Comparison of ENCODE assay signal across 8 cellular contexts in genomic region chr17:78140169-78141051, GRCh38. TPM values are rescaled to one million over a fixed set of nuclear protein-coding genes. Genes with fewer than 3 reads are reported as not detected.
A peak's percentile ranks its signal among the peaks of the same experiment; 100 is the strongest.
DNase-seq lines count a peak whose midpoint lies in the region; ATAC-seq and TF ChIP-seq lines count a peak whose summit lies in the region.

No MANE protein-coding gene starts in this region.

- H3K36me3 ChIP-seq in ES-I3 (ENCODE audit: insufficient read depth, low read length) (no peaks in the 10 kb centered on the region), rectal smooth muscle tissue (ENCODE audit: control insufficient read depth, insufficient read depth, low read length) (no peaks in the 10 kb centered on the region)

- peaks cover 66% of the 10 kb centered on the region for H3K4me1 Mint-ChIP-seq in activated T-cell treated with anti-CD3 and anti-CD28 coated beads, Interleukin-2, amount 50 U/mL, for 4 hours (ENCODE audit: low read depth)

- peak; percentile 94 for DNase-seq in RKO (ENCODE audit: low spot score)
- DNase-seq in activated T-cell treated with anti-CD3 and anti-CD28 coated beads, Interleukin-2, amount 50 U/mL, for 4 hours = peak; percentile 90
- DNase-seq in foreskin melanocyte = peak; percentile 82
- DNase-seq in NCI-H510A treated with DMSO at 0.1 percent for 48 hours (lab: John Stamatoyannopoulos, UW) = no peak

- ATAC-seq in GM21786 (IDR thresholded peaks at IDR 0.05; ENCODE audit: unreplicated experiment) = peak; percentile 70
- peak; percentile 91 to 92 for ATAC-seq in activated T-cell treated with anti-CD3 and anti-CD28 coated beads, Interleukin-2, amount 50 U/mL, for 4 hours

- TF ChIP-seq RAD21 in Ishikawa (IDR thresholded peaks at IDR 0.05; ENCODE audit: low read depth) = no peak

- H3K27me3 Mint-ChIP-seq in activated T-cell treated with anti-CD3 and anti-CD28 coated beads, Interleukin-2, amount 50 U/mL, for 4 hours (ENCODE audit: low read depth) = no peaks in the 10 kb centered on the region

- H3K9ac ChIP-seq in ES-I3 (ENCODE audit: low read depth, low read length) = peak overlapping the region; percentile 32; the same call in 1 of the 2 replicates
- H3K9ac ChIP-seq in rectal smooth muscle tissue (ENCODE audit: low read length) = no peak overlapping the region

- H3K27ac ChIP-seq in rectal smooth muscle tissue (ENCODE audit: low read depth, low read length) = no peak overlapping the region

- peaks cover 38% of the 10 kb centered on the region; the same call in 1 of the 2 replicates for H3K4me1 ChIP-seq in ES-I3 (ENCODE audit: insufficient read depth, low read length)
- H3K4me1 ChIP-seq in rectal smooth muscle tissue (ENCODE audit: control insufficient read depth, insufficient read depth, low read length) = no peaks in the 10 kb centered on the region

- H3K36me3 Mint-ChIP-seq in activated T-cell treated with anti-CD3 and anti-CD28 coated beads, Interleukin-2, amount 50 U/mL, for 4 hours (ENCODE audit: insufficient read depth) = peaks cover 10% of the 10 kb centered on the region

- H3K9me3 ChIP-seq in ES-I3 (ENCODE audit: control insufficient read depth, insufficient read depth, low read length) = no peaks in the 10 kb centered on the region

- peak overlapping the region; percentile 41 for H3K4me3 ChIP-seq in rectal smooth muscle tissue (ENCODE audit: low read length)

- no peak for TF ChIP-seq EP300 in Ishikawa (IDR thresholded peaks at IDR 0.05; ENCODE audit: borderline replicate concordance)

- no peak overlapping the region for H3K4me3 Mint-ChIP-seq in activated T-cell treated with anti-CD3 and anti-CD28 coated beads, Interleukin-2, amount 50 U/mL, for 4 hours

- no peaks in the 10 kb centered on the region for H3K27me3 ChIP-seq in rectal smooth muscle tissue (ENCODE audit: control insufficient read depth, insufficient read depth, low read length)

- no peaks in the 10 kb centered on the region for H3K9me3 Mint-ChIP-seq in activated T-cell treated with anti-CD3 and anti-CD28 coated beads, Interleukin-2, amount 50 U/mL, for 4 hours

TF ChIP-seq in Ishikawa, 13 proteins besides CTCF, POLR2A, EP300 and RAD21:
- TF ChIP-seq CREB1 (IDR thresholded peaks at IDR 0.05; ENCODE audit: low read depth) (no peak), ZBTB7A (IDR thresholded peaks at IDR 0.05; ENCODE audit: low read depth) (0 out of 2 replicates have a peak, but pooled peaks have one; percentile 37), FOXM1 (IDR thresholded peaks at IDR 0.05; ENCODE audit: borderline replicate concordance, low read depth) (no peak), EGR1 (IDR thresholded peaks at IDR 0.05) (no peak), NFIC (IDR thresholded peaks at IDR 0.05) (peak; percentile 41; the same call in 1 of the 2 replicates), YY1 (IDR thresholded peaks at IDR 0.05; ENCODE audit: low read depth) (no peak), MAX (IDR thresholded peaks at IDR 0.05) (peak; percentile 29; the same call in 1 of the 2 replicates), USF1 (IDR thresholded peaks at IDR 0.05) (no peak; the same call in 1 of the 2 replicates), CEBPB (IDR thresholded peaks at IDR 0.05) (no peak), REST (IDR thresholded peaks at IDR 0.05; ENCODE audit: low read depth) (no peak), TAF1 (IDR thresholded peaks at IDR 0.05; ENCODE audit: low read depth) (peak; percentile 59), TEAD4 (IDR thresholded peaks at IDR 0.05) (no peak)

RNA-seq across cellular contexts. Expression of gene C17orf99, which starts 5.8 kb away (rescaled TPM):
- total RNA-seq in activated T-cell treated with anti-CD3 and anti-CD28 coated beads, Interleukin-2, amount 50 U/mL, for 4 hours = not detected

RNA-seq across cellular contexts. Expression of gene TMC8, which starts 9.8 kb away (rescaled TPM):
- 10 to 100 TPM; 46.9 to 69.4 (median 61.7) TPM for total RNA-seq in activated T-cell treated with anti-CD3 and anti-CD28 coated beads, Interleukin-2, amount 50 U/mL, for 4 hours

RNA-seq across cellular contexts. Expression of gene TMC6, which starts 11.9 kb away (rescaled TPM):
- total RNA-seq in activated T-cell treated with anti-CD3 and anti-CD28 coated beads, Interleukin-2, amount 50 U/mL, for 4 hours = 10 to 100 TPM; 79.1 to 87.1 (median 81.5) TPM

RNA-seq across cellular contexts. Expression of gene SYNGR2, which starts 28.0 kb away (rescaled TPM):
- 100 to 1,000 TPM; 192 to 224 (median 196) TPM for total RNA-seq in activated T-cell treated with anti-CD3 and anti-CD28 coated beads, Interleukin-2, amount 50 U/mL, for 4 hours

RNA-seq across cellular contexts. Expression of gene TK1, which starts 46.4 kb away (rescaled TPM):
- 10 to 100 TPM; 23.0 to 30.3 (median 26.8) TPM for total RNA-seq in activated T-cell treated with anti-CD3 and anti-CD28 coated beads, Interleukin-2, amount 50 U/mL, for 4 hours
